Comparison of ENCODE assay signal across 12 cellular contexts in genomic region chrX:8042304-8042703, GRCh38.
DNase-seq lines count a peak whose midpoint lies in the region; ATAC-seq and TF ChIP-seq lines count a peak whose summit lies in the region.
"Had no signal": no experiment of that assay in that cellular context is flagged by ENCODE, and none has a peak within 500 bp of the region (broad histone marks: within the 10 kb centered on the region; RNA-seq: fewer than 3 reads in every experiment).

No MANE protein-coding gene starts in this region.

- no peak for ATAC-seq in GM19452 (IDR thresholded peaks at IDR 0.05; ENCODE audit: unreplicated experiment)
- ATAC-seq: activated CD4-positive, CD25-positive, alpha-beta regulatory T cell treated with anti-CD3 and anti-CD28 coated beads, Interleukin-2, amount 50 U/mL, for 24 hours; psoas muscle; Right ventricle myocardium inferior had no signal

- H4K8ac ChIP-seq in neuronal stem cell (ENCODE audit: low read depth, low read length): no peak overlapping the region

- H3K9ac ChIP-seq in neuronal stem cell (ENCODE audit: low read depth, low read length, poor library complexity) (no peak overlapping the region), smooth muscle cell (ENCODE audit: low read depth) (no peak overlapping the region)

- no peaks in the 10 kb centered on the region for H3K79me1 ChIP-seq in neuronal stem cell (ENCODE audit: low read depth, low read length)

- H3K4me1 ChIP-seq in neuronal stem cell (ENCODE audit: control insufficient read depth in 2 of 2, insufficient read depth in 1 of 2, low read depth in 1 of 2, low read length in 2 of 2) (peaks cover 0 to 3% of the 10 kb centered on the region in 2 donors), smooth muscle cell (ENCODE audit: low read depth) (no peaks in the 10 kb centered on the region)
- H3K4me1 ChIP-seq: psoas muscle had no signal

- no peak overlapping the region for H3K4me2 ChIP-seq in neuronal stem cell (ENCODE audit: insufficient read depth, low read length, poor library complexity, severe bottlenecking)
- H3K4me2 ChIP-seq in smooth muscle cell: no peak overlapping the region

- no peak overlapping the region for H2BK120ac ChIP-seq in neuronal stem cell (ENCODE audit: low read depth, low read length)

- TF ChIP-seq CTCF in astrocyte of the cerebellum (IDR thresholded peaks at IDR 0.05; ENCODE audit: low read depth, low read length, missing control alignments) (peak; percentile 35), smooth muscle cell (IDR thresholded peaks at IDR 0.05; ENCODE audit: borderline replicate concordance, insufficient read depth, poor library complexity, severe bottlenecking) (no peak)

- H3K4ac ChIP-seq in neuronal stem cell (ENCODE audit: low read length): no peak overlapping the region

- no peak overlapping the region for H3K14ac ChIP-seq in neuronal stem cell (ENCODE audit: low read length)

- peak; percentile 82 for DNase-seq in NCI-H748 (lab: John Stamatoyannopoulos, UW; ENCODE audit: unreplicated experiment)
- DNase-seq in NCI-H748 treated with DMSO at 0.1 percent for 48 hours (lab: John Stamatoyannopoulos, UW): no peak
- peak; percentile 6 for DNase-seq in HT1080 (ENCODE audit: low read depth)
- DNase-seq in astrocyte of the cerebellum (ENCODE audit: low read depth): no peak
- DNase-seq in neuronal stem cell (ENCODE audit: low spot score): no peak
- DNase-seq in smooth muscle cell (lab: John Stamatoyannopoulos, UW; ENCODE audit: unreplicated experiment): no peak
- no peak for DNase-seq in NOMO-1 (lab: John Stamatoyannopoulos, UW; ENCODE audit: unreplicated experiment in 2 of 2)
- DNase-seq: NCI-H1417 treated with DMSO at 0.1 percent for 48 hours, psoas muscle had no signal

- no peak overlapping the region for H2BK12ac ChIP-seq in neuronal stem cell (ENCODE audit: low read length)

- in situ Hi-C loops in astrocyte of the cerebellum (cut with HindIII; ENCODE audit: low sequenced_read_pairs): no loop called here

- H2AK5ac ChIP-seq in neuronal stem cell (ENCODE audit: low read depth, low read length): no peak overlapping the region

- no peak overlapping the region for H4K91ac ChIP-seq in neuronal stem cell (ENCODE audit: low read depth, low read length, poor library complexity)

- peak overlapping the region; percentile 7 for H3K27ac ChIP-seq in neuronal stem cell (replicated peaks; ENCODE audit: low read length)
- H3K27ac ChIP-seq in smooth muscle cell (ENCODE audit: low read depth): no peak overlapping the region
- H3K27ac ChIP-seq: psoas muscle had no signal

- no peaks in the 10 kb centered on the region for H3F3A ChIP-seq in smooth muscle cell (ENCODE audit: low read depth)

- H4K20me1 ChIP-seq in smooth muscle cell (ENCODE audit: low read depth): no peaks in the 10 kb centered on the region

- H3K23ac ChIP-seq in neuronal stem cell (ENCODE audit: low read depth, low read length, poor library complexity): no peak overlapping the region

- no peaks in the 10 kb centered on the region for H3K79me2 ChIP-seq in smooth muscle cell (ENCODE audit: low read depth)

- no peak overlapping the region for H2BK5ac ChIP-seq in neuronal stem cell (ENCODE audit: low read length)

- H3K36me3 ChIP-seq in neuronal stem cell (replicated peaks in 1 of 2; ENCODE audit: control insufficient read depth in 2 of 2, insufficient read depth in 2 of 2, low read length in 2 of 2) (no peaks in the 10 kb centered on the region), smooth muscle cell (ENCODE audit: low read depth) (no peaks in the 10 kb centered on the region)

- no peak overlapping the region for H2BK15ac ChIP-seq in neuronal stem cell (ENCODE audit: low read length)

- no peaks in the 10 kb centered on the region for H3K9me3 ChIP-seq in neuronal stem cell (replicated peaks in 1 of 2; ENCODE audit: control insufficient read depth in 2 of 2, insufficient read depth in 1 of 2, low read depth in 1 of 2, low read length in 2 of 2)
- H3K9me3 ChIP-seq in smooth muscle cell (replicated peaks; ENCODE audit: low read depth): no peaks in the 10 kb centered on the region
- H3K9me3 ChIP-seq: psoas muscle had no signal

- H2AFZ ChIP-seq in neuronal stem cell (ENCODE audit: low read length): no peak overlapping the region
- H2AFZ ChIP-seq in smooth muscle cell (ENCODE audit: low read depth): no peak overlapping the region

- no peak overlapping the region for H3K18ac ChIP-seq in neuronal stem cell (ENCODE audit: low read length)

- H3K27me3 ChIP-seq in neuronal stem cell (ENCODE audit: control insufficient read depth in 3 of 3, insufficient read depth in 3 of 3, low read depth in 1 of 3, low read length in 3 of 3) (no peaks in the 10 kb centered on the region), smooth muscle cell (ENCODE audit: low read depth) (no peaks in the 10 kb centered on the region)

- no CpG with 5 or more reads among the region's 1 CpG for WGBS in neuronal stem cell (ENCODE audit: extremely low coverage in 2 of 2, insufficient read length in 2 of 2, insufficient replicate concordance in 1 of 2), 2 donors
- 73% methylated on average over 1 of the region's 1 CpG for WGBS in smooth muscle cell (ENCODE audit: low lambda C conversion rate)

- H3K4me3 ChIP-seq in astrocyte of the cerebellum (ENCODE audit: low read depth, low read length): no peak overlapping the region
- H3K4me3 ChIP-seq in neuronal stem cell (ENCODE audit: low read length in 2 of 2): no peak overlapping the region
- no peak overlapping the region for H3K4me3 ChIP-seq in smooth muscle cell
- H3K4me3 ChIP-seq: psoas muscle had no signal

Comparison
In these comparisons a context has a peak if more than half of its experiments do, and no peak if none do; other contexts are left out.
1. DNase-seq: peak in NCI-H748 (single experiment) and HT1080 (single experiment); none in NCI-H748 treated with DMSO at 0.1 percent for 48 hours (single experiment), astrocyte of the cerebellum (single experiment), neuronal stem cell (single experiment), smooth muscle cell (single experiment) and NOMO-1 (0 of 2).